20 cellular contexts compared by ENCODE assay signal in the genomic region with DNA sequence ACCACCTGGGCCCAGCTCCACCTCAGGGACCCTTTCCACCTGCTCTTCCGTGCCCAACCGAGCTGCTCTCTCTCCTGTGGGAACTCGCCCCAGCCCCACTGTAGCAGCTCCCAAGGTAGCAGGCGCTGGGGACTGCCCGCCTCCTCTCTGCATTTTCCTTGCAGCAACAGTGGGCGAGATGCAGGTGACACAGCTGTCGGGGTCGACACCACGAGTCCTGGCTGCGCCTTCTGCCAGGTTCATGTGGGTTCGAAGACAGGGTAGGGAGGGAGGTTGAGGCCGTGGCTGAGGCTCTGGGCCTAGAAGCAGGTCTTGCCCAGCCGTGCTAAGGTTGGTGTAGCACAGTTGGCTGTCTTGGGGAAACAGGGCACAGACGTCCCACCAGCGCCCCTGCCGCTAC.
"Had no signal": no experiment of that assay in that cellular context is flagged by ENCODE, and none has a peak within 500 bp of the region (broad histone marks: within the 10 kb centered on the region; RNA-seq: fewer than 3 reads in every experiment).

No MANE protein-coding gene starts in this region.

- H3K4me1 Mint-ChIP-seq: neural progenitor cell; stimulated activated effector memory CD8-positive, alpha-beta T cell treated with anti-CD3 and anti-CD28 coated beads, Interleukin-12 subunit alpha, Interleukin-12 subunit beta, amount 100 ng/mL, for 72 hours had no signal

- H3K9me3 ChIP-seq: colonic mucosa, psoas muscle, right lobe of liver, tibial artery, uterus had no signal

- H3K27ac Mint-ChIP-seq: natural killer cell treated with Interleukin-12 subunit alpha and Interleukin-12 subunit beta and Interleukin-15 and Interleukin-18, amount 100 ng/mL, for 72 hours; neural progenitor cell; stimulated activated effector memory CD8-positive, alpha-beta T cell treated with anti-CD3 and anti-CD28 coated beads, Interleukin-12 subunit alpha, Interleukin-12 subunit beta, amount 100 ng/mL, for 72 hours; stimulated activated naive CD8-positive, alpha-beta T cell treated with anti-CD3 and anti-CD28 coated beads, Interleukin-15, Interleukin-2, amounts not matched to agents 100 ng/mL and 50 ng/mL, for 24 hours had no signal

- H3K4me3 Mint-ChIP-seq: natural killer cell treated with Interleukin-12 subunit alpha and Interleukin-12 subunit beta and Interleukin-15 and Interleukin-18, amount 100 ng/mL, for 72 hours; neural progenitor cell; stimulated activated effector memory CD8-positive, alpha-beta T cell treated with anti-CD3 and anti-CD28 coated beads, Interleukin-12 subunit alpha, Interleukin-12 subunit beta, amount 100 ng/mL, for 72 hours; stimulated activated naive CD8-positive, alpha-beta T cell treated with anti-CD3 and anti-CD28 coated beads, Interleukin-15, Interleukin-2, amounts not matched to agents 100 ng/mL and 50 ng/mL, for 24 hours had no signal

- DNase-seq: effector CD4-positive, alpha-beta T cell; left cardiac atrium; left ventricle myocardium inferior; mesendoderm; retina; stimulated activated CD4-positive, alpha-beta T cell treated with anti-CD3 and anti-CD28 coated beads, Interleukin-4, amount 100 ng/mL, for 1 hour; stimulated activated CD8-positive, alpha-beta memory T cell treated with anti-CD3 and anti-CD28 coated beads, Interleukin-4, amount 100 ng/mL, for 48 hours; tibial artery; uterus had no signal

- H3K27me3 Mint-ChIP-seq: natural killer cell treated with Interleukin-12 subunit alpha and Interleukin-12 subunit beta and Interleukin-15 and Interleukin-18, amount 100 ng/mL, for 72 hours; stimulated activated naive CD8-positive, alpha-beta T cell treated with anti-CD3 and anti-CD28 coated beads, Interleukin-15, Interleukin-2, amounts not matched to agents 100 ng/mL and 50 ng/mL, for 24 hours had no signal

- H3K4me3 ChIP-seq: colonic mucosa, left ventricle myocardium inferior, lung, neural progenitor cell, psoas muscle, right lobe of liver, tibial artery, upper lobe of left lung, uterus had no signal

- H3K9ac ChIP-seq: neural progenitor cell, parathyroid adenoma had no signal

- H3K36me3 ChIP-seq: colonic mucosa, left ventricle myocardium inferior, neural progenitor cell, right lobe of liver, tibial artery, upper lobe of left lung, uterus had no signal

- H3K9me3 Mint-ChIP-seq: neural progenitor cell had no signal

- H3K4me1 ChIP-seq: neural progenitor cell, parathyroid adenoma, psoas muscle, right lobe of liver, tibial artery, upper lobe of left lung, uterus had no signal

- H3K36me3 Mint-ChIP-seq: neural progenitor cell; stimulated activated effector memory CD8-positive, alpha-beta T cell treated with anti-CD3 and anti-CD28 coated beads, Interleukin-12 subunit alpha, Interleukin-12 subunit beta, amount 100 ng/mL, for 72 hours had no signal

- ATAC-seq: esophagus mucosa; left cardiac atrium; natural killer cell treated with Interleukin-12 subunit alpha and Interleukin-12 subunit beta and Interleukin-15 and Interleukin-18, amount 100 ng/mL, for 72 hours; psoas muscle had no signal

- H3K27ac ChIP-seq: left ventricle myocardium inferior, neural progenitor cell, parathyroid adenoma, psoas muscle, right lobe of liver, tibial artery, upper lobe of left lung, uterus had no signal

- H3K27me3 ChIP-seq: colonic mucosa, neural progenitor cell, right lobe of liver, tibial artery, upper lobe of left lung, uterus had no signal
